Comparison of ENCODE assay signal across 23 cellular contexts in genomic region chr1:214838351-214838750, GRCh38.
A peak's percentile ranks its signal among the peaks of the same experiment; 100 is the strongest.
DNase-seq lines count a peak whose midpoint lies in the region; ATAC-seq and TF ChIP-seq lines count a peak whose summit lies in the region.
"Had no signal": no experiment of that assay in that cellular context is flagged by ENCODE, and none has a peak within 500 bp of the region (broad histone marks: within the 10 kb centered on the region; RNA-seq: fewer than 3 reads in every experiment).

No MANE protein-coding gene starts in this region.

- H4K20me1 ChIP-seq in IMR-90 (ENCODE audit: insufficient read depth, low read length) = no peaks in the 10 kb centered on the region

- POLR2A ChIA-PET in AG04449 (lab: Yijun Ruan, JAX) = no interaction called here
- POLR2A ChIA-PET in IMR-90 (lab: Charles Lee; ENCODE audit: unreplicated experiment) = no interaction called here

- TF ChIP-seq RAD21 in IMR-90 (IDR thresholded peaks at IDR 0.05; ENCODE audit: low read length) = no peak

- no peaks in the 10 kb centered on the region for H3K36me3 ChIP-seq in IMR-90 (ENCODE audit: control insufficient read depth, insufficient read depth, low read length)
- H3K36me3 ChIP-seq in brain microvascular endothelial cell (replicated peaks) = no peaks in the 10 kb centered on the region
- H3K36me3 ChIP-seq: adrenal gland, pancreas had no signal

- H3K9me3 ChIP-seq in IMR-90 (ENCODE audit: control insufficient read depth, insufficient read depth, low read length) = no peaks in the 10 kb centered on the region
- H3K9me3 ChIP-seq: adrenal gland, pancreas, testis had no signal

- no peak overlapping the region for H3K4me3 Mint-ChIP-seq in activated naive CD4-positive, alpha-beta T cell treated with anti-CD3 and anti-CD28 coated beads, Interleukin-2, amount 10 ng/mL, durations not matched to agents 7 days and 5 days
- H3K4me3 Mint-ChIP-seq: CD8-positive, alpha-beta memory T cell; natural killer cell had no signal

- H3K4me3 ChIP-seq in AG04449 (ENCODE audit: low read depth, low read length) = no peak overlapping the region
- no peak overlapping the region for H3K4me3 ChIP-seq in IMR-90 (ENCODE audit: insufficient read depth, low read depth, low read length)
- H3K4me3 ChIP-seq in brain microvascular endothelial cell (ENCODE audit: low read depth, low read length) = no peak overlapping the region
- H3K4me3 ChIP-seq: adrenal gland, pancreas, testis had no signal

- H3K56ac ChIP-seq in IMR-90 (ENCODE audit: extremely low read depth, insufficient read depth, low read length) = no peak overlapping the region

- H3K27ac ChIP-seq in IMR-90 (ENCODE audit: insufficient read depth, low read length) (no peak overlapping the region), brain microvascular endothelial cell (peak overlapping the region; percentile 52)
- H3K27ac ChIP-seq: adrenal gland, pancreas, testis had no signal

- H2AK5ac ChIP-seq in IMR-90 (ENCODE audit: low read depth, low read length) = no peak overlapping the region

- H3K79me1 ChIP-seq in IMR-90 (ENCODE audit: low read depth in 1 of 2, low read length in 2 of 2) = no peaks in the 10 kb centered on the region

- no peak overlapping the region for H3K27ac Mint-ChIP-seq in activated naive CD4-positive, alpha-beta T cell treated with anti-CD3 and anti-CD28 coated beads, Interleukin-2, amount 10 ng/mL, durations not matched to agents 7 days and 5 days
- H3K27ac Mint-ChIP-seq: CD8-positive, alpha-beta memory T cell; natural killer cell had no signal

- peak overlapping the region; percentile 91; the same call in 1 of the 2 replicates for H3K23ac ChIP-seq in IMR-90 (ENCODE audit: low read depth, low read length)

- in situ Hi-C loops in IMR-90 (cut with MboI; ENCODE audit: low sequenced_read_pairs) = no loop called here
- in situ Hi-C loops in brain microvascular endothelial cell (cut with HindIII; ENCODE audit: low pct_ligation_motif_present, low sequenced_read_pairs) = no loop called here

- WGBS in IMR-90 (ENCODE audit: extremely low coverage in 2 of 2, insufficient read length in 1 of 2), 2 experiments = no CpG with 5 or more reads among the region's 3 CpGs

- peaks cover 13% of the 10 kb centered on the region for H3K4me1 ChIP-seq in IMR-90 (ENCODE audit: control insufficient read depth, insufficient read depth, low read length)
- H3K4me1 ChIP-seq: adrenal gland, pancreas, testis had no signal

- CTCF ChIA-PET in AG04449 (lab: Yijun Ruan, JAX) = no interaction called here
- CTCF ChIA-PET in IMR-90 (lab: Yijun Ruan, JAX) = no interaction called here
- CTCF ChIA-PET in activated naive CD4-positive, alpha-beta T cell treated with anti-CD3 and anti-CD28 coated beads, Interleukin-2, amount 10 ng/mL, durations not matched to agents 7 days and 5 days (lab: Charles Lee) = no interaction called here

- DNase-seq in AG04449 (ENCODE audit: low read depth, low spot score) (peak; percentile 86), IMR-90 (peak; percentile 90), brain microvascular endothelial cell (peak; percentile 75), glomerular visceral epithelial cell (ENCODE audit: extremely low spot score) (peak; percentile 65), NCI-H774 (lab: John Stamatoyannopoulos, UW) (no peak), NCI-H510A (lab: John Stamatoyannopoulos, UW) (no peak)
- no peak for DNase-seq in activated naive CD4-positive, alpha-beta T cell treated with anti-CD3 and anti-CD28 coated beads, Interleukin-2, amount 10 ng/mL, durations not matched to agents 7 days and 5 days
- DNase-seq: activated CD4-positive, alpha-beta T cell treated with anti-CD3 and anti-CD28 coated beads for 1 hour; activated gamma-delta T cell; activated T-cell treated with anti-CD3 and anti-CD28 coated beads, Interleukin-2, amount 50 U/mL, for 1 hour; adrenal gland; caudate nucleus; CD8-positive, alpha-beta memory T cell; DMS53; foreskin melanocyte; KBM-7; natural killer cell; NCI-H146; pancreas; stimulated activated CD4-positive, alpha-beta T cell treated with anti-CD3 and anti-CD28 coated beads, Interleukin-4, amount 100 ng/mL, for 4 hours; stimulated activated naive CD4-positive, alpha-beta T cell treated with Interleukin-2 at 50 U/mL for 16 hours; testis had no signal

- intact Hi-C loops in IMR-90 (cut with micrococcal nuclease) = no loop called here

- H4K5ac ChIP-seq in IMR-90 (ENCODE audit: low read depth, low read length) = peak overlapping the region; percentile 15; the same call in 1 of the 2 replicates

- H3K4me2 ChIP-seq in IMR-90 (ENCODE audit: low read depth, low read length) = peak overlapping the region; percentile 63; the same call in 1 of the 2 replicates

- no peaks in the 10 kb centered on the region for H3K9me3 Mint-ChIP-seq in activated naive CD4-positive, alpha-beta T cell treated with anti-CD3 and anti-CD28 coated beads, Interleukin-2, amount 10 ng/mL, durations not matched to agents 7 days and 5 days

- BruUV-seq in IMR-90 (replicated peaks; lab: Mats Ljungman, UMichigan) = no TSS peak

- H2AFZ ChIP-seq in IMR-90 (replicated peaks; ENCODE audit: low read length, poor library complexity) = no peak overlapping the region

- H3K4ac ChIP-seq in IMR-90 (ENCODE audit: low read depth, low read length) = peak overlapping the region; percentile 48; the same call in 1 of the 2 replicates

- H3K14ac ChIP-seq in IMR-90 (replicated peaks; ENCODE audit: low read depth, low read length) = peak overlapping the region; percentile 81; the same call in 1 of the 2 replicates

- peak overlapping the region; percentile 6; the same call in 2 of the 3 replicates for H2BK15ac ChIP-seq in IMR-90 (ENCODE audit: low read depth, low read length)

- H3K9ac ChIP-seq in IMR-90 (ENCODE audit: low read depth, low read length) = no peak overlapping the region

- H3K9me1 ChIP-seq in IMR-90 (ENCODE audit: insufficient read depth, low read length) = peaks cover 6% of the 10 kb centered on the region; the same call in 1 of the 2 replicates

- TF ChIP-seq CTCF in AG04449 (IDR thresholded peaks at IDR 0.05; ENCODE audit: insufficient read depth, low read length, missing control alignments) (no peak), IMR-90 (conservative IDR thresholded peaks at IDR 0.05; ENCODE audit: low read depth, low read length) (no peak), brain microvascular endothelial cell (IDR thresholded peaks at IDR 0.05; ENCODE audit: low read depth, low read length, missing control alignments) (no peak)

- peak overlapping the region; percentile 84 for H2BK5ac ChIP-seq in IMR-90 (ENCODE audit: low read depth, low read length, poor library complexity, severe bottlenecking)

- peak overlapping the region; percentile 88; the same call in 1 of the 2 replicates for H2BK20ac ChIP-seq in IMR-90 (ENCODE audit: low read depth, low read length)

- TF ChIP-seq POLR2A in IMR-90 (IDR thresholded peaks at IDR 0.05; ENCODE audit: low read depth, low read length) = no peak

- H3K4me1 Mint-ChIP-seq in activated naive CD4-positive, alpha-beta T cell treated with anti-CD3 and anti-CD28 coated beads, Interleukin-2, amount 10 ng/mL, durations not matched to agents 7 days and 5 days = no peaks in the 10 kb centered on the region
- H3K4me1 Mint-ChIP-seq: CD8-positive, alpha-beta memory T cell; natural killer cell had no signal

- H3K36me3 Mint-ChIP-seq in activated naive CD4-positive, alpha-beta T cell treated with anti-CD3 and anti-CD28 coated beads, Interleukin-2, amount 10 ng/mL, durations not matched to agents 7 days and 5 days = no peaks in the 10 kb centered on the region
- H3K36me3 Mint-ChIP-seq: CD8-positive, alpha-beta memory T cell; natural killer cell had no signal

- H2AK9ac ChIP-seq in IMR-90 (replicated peaks; ENCODE audit: low read depth, low read length, poor library complexity) = no peak overlapping the region

- H3K27me3 Mint-ChIP-seq in activated naive CD4-positive, alpha-beta T cell treated with anti-CD3 and anti-CD28 coated beads, Interleukin-2, amount 10 ng/mL, durations not matched to agents 7 days and 5 days = no peaks in the 10 kb centered on the region
- H3K27me3 Mint-ChIP-seq: CD8-positive, alpha-beta memory T cell had no signal

- H3K18ac ChIP-seq in IMR-90 (ENCODE audit: low read depth, low read length) = peak overlapping the region; percentile 73; the same call in 1 of the 2 replicates

- dilution Hi-C loops in IMR-90 (cut with HindIII; ENCODE audit: low sequenced_read_pairs, unreplicated experiment) = no loop called here

- H3K27me3 ChIP-seq in IMR-90 (ENCODE audit: control insufficient read depth, insufficient read depth, low read length) = no peaks in the 10 kb centered on the region
- no peaks in the 10 kb centered on the region for H3K27me3 ChIP-seq in brain microvascular endothelial cell (replicated peaks)
- H3K27me3 ChIP-seq: adrenal gland, pancreas, testis had no signal

- no peak overlapping the region; the same call in 1 of the 2 replicates for H4K91ac ChIP-seq in IMR-90 (ENCODE audit: insufficient read depth, low read depth, low read length)

- ATAC-seq in IMR-90 (ENCODE audit: low read depth) (peak; percentile 71), HG02588 (IDR thresholded peaks at IDR 0.05; ENCODE audit: unreplicated experiment) (no peak)
- ATAC-seq: natural killer cell, pancreas had no signal

- peak overlapping the region; percentile 47 to 51; a peak in 3 of 4 replicates for H4K8ac ChIP-seq in IMR-90 (ENCODE audit: low read depth in 2 of 2, low read length in 2 of 2)

- peak overlapping the region; percentile 87 for H2BK120ac ChIP-seq in IMR-90 (ENCODE audit: low read depth, low read length)

TF ChIP-seq in IMR-90, 13 proteins besides CTCF, POLR2A, EP300 and RAD21 (continues in another document):
- no peak for TF ChIP-seq BHLHE40 (IDR thresholded peaks at IDR 0.05; ENCODE audit: low read depth, low read length)
- no peak for TF ChIP-seq SMC3 (IDR thresholded peaks at IDR 0.05; ENCODE audit: low read depth, low read length)
- TF ChIP-seq MAFK (IDR thresholded peaks at IDR 0.05; ENCODE audit: low read depth, low read length) = no peak
- TF ChIP-seq CHD1 (IDR thresholded peaks at IDR 0.05; ENCODE audit: low read depth, low read length) = no peak
- TF ChIP-seq, protein P1, sequence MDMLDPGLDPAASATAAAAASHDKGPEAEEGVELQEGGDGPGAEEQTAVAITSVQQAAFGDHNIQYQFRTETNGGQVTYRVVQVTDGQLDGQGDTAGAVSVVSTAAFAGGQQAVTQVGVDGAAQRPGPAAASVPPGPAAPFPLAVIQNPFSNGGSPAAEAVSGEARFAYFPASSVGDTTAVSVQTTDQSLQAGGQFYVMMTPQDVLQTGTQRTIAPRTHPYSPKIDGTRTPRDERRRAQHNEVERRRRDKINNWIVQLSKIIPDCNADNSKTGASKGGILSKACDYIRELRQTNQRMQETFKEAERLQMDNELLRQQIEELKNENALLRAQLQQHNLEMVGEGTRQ (IDR thresholded peaks at IDR 0.05; ENCODE audit: low read depth, low read length) = no peak
- TF ChIP-seq FOS (IDR thresholded peaks at IDR 0.05; ENCODE audit: low read depth, low read length) = no peak
- TF ChIP-seq CEBPB (IDR thresholded peaks at IDR 0.05; ENCODE audit: low read depth, low read length) = no peak
- no peak for TF ChIP-seq RFX5 (IDR thresholded peaks at IDR 0.05; ENCODE audit: low read depth, low read length)
- TF ChIP-seq MAZ (IDR thresholded peaks at IDR 0.05; ENCODE audit: borderline replicate concordance, low read depth, low read length) = no peak
- no peak for TF ChIP-seq RCOR1 (IDR thresholded peaks at IDR 0.05; ENCODE audit: insufficient replicate concordance, low read length)

Comparison
In these comparisons a context has a peak if more than half of its experiments do, and no peak if none do; other contexts are left out.
1. DNase-seq: peak in AG04449 (single experiment), IMR-90 (single experiment), brain microvascular endothelial cell (single experiment) and glomerular visceral epithelial cell (single experiment); none in NCI-H774 (single experiment), activated naive CD4-positive, alpha-beta T cell treated with anti-CD3 and anti-CD28 coated beads, Interleukin-2, amount 10 ng/mL, durations not matched to agents 7 days and 5 days (single experiment) and NCI-H510A (single experiment).